In the genomic region with DNA sequence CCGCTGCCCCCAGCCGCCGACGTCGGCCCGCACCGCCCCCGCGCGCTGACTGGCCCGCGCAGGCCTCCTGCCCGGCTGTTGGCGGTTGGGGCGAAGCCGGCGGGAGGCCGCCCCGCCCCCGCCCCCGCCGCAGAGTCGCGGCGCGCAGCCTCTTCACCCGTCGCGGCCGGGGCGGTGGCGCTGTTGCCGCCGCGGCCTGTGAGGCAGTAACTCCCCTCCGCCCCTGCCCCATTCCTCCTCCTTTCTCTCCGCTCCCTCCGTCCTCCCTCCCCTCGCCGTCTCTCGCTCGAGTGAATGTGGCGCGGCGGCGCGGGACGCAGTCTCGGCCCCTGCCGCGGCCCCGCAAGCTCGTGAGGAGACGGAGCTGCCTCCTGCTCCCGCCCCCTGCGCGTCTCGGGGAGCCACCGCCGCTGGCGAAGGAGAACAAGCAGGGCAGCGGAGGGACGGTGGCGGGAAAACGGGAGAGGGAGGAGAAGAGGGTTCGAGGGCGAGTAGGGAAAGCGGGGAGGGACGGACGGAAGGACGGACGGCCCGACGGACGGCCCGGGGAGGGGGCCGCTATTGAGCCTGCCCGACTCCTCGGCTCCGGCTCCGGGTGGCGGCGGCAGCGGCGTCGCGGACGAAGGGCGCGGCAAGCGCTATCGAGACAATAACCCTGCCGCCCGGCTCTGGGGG, we compare ENCODE assay signal across 1 cellular context.
TF ChIP-seq lines count a peak whose summit lies in the region.

No MANE protein-coding gene starts in this region.

TF ChIP-seq in HepG2, 621 proteins besides CTCF, POLR2A, EP300 and RAD21 (continued from another document and continues in another):
- no peak for TF ChIP-seq NONO (IDR thresholded peaks at IDR 0.05)
- TF ChIP-seq NONO (CRISPR knock-in tag; conservative IDR thresholded peaks at IDR 0.05) = peak; percentile 63
- TF ChIP-seq ZNF460 (CRISPR knock-in tag; IDR thresholded peaks at IDR 0.05; ENCODE audit: borderline replicate concordance) = no peak
- TF ChIP-seq ZNF558 (CRISPR knock-in tag; IDR thresholded peaks at IDR 0.05; ENCODE audit: borderline replicate concordance) = 0 out of 2 replicates have a peak, but pooled peaks have one; percentile 5
- TF ChIP-seq ZNF619 (CRISPR knock-in tag; IDR thresholded peaks at IDR 0.05) = no peak; the same call in 1 of the 2 replicates
- peak; percentile 71 for TF ChIP-seq KLF6 (CRISPR knock-in tag; IDR thresholded peaks at IDR 0.05)
- TF ChIP-seq KLF13 (CRISPR knock-in tag; IDR thresholded peaks at IDR 0.05) = no peak
- no peak for TF ChIP-seq SOX6 (IDR thresholded peaks at IDR 0.05)
- no peak; the same call in 1 of the 2 replicates for TF ChIP-seq SOX6 (CRISPR knock-in tag; IDR thresholded peaks at IDR 0.05)
- no peak; the same call in 1 of the 2 replicates for TF ChIP-seq AHR (CRISPR knock-in tag; IDR thresholded peaks at IDR 0.05)
- TF ChIP-seq SP1 (IDR thresholded peaks at IDR 0.05) = no peak
- TF ChIP-seq SP1 (CRISPR knock-in tag; IDR thresholded peaks at IDR 0.05) = 0 out of 2 replicates have a peak, but pooled peaks have one; percentile 19
- TF ChIP-seq ZNF33B (CRISPR knock-in tag; IDR thresholded peaks at IDR 0.05) = no peak; the same call in 1 of the 2 replicates
- TF ChIP-seq, protein P1, sequence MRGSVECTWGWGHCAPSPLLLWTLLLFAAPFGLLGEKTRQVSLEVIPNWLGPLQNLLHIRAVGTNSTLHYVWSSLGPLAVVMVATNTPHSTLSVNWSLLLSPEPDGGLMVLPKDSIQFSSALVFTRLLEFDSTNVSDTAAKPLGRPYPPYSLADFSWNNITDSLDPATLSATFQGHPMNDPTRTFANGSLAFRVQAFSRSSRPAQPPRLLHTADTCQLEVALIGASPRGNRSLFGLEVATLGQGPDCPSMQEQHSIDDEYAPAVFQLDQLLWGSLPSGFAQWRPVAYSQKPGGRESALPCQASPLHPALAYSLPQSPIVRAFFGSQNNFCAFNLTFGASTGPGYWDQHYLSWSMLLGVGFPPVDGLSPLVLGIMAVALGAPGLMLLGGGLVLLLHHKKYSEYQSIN (CRISPR knock-in tag; IDR thresholded peaks at IDR 0.05; ENCODE audit: borderline replicate concordance) = no peak
- no peak for TF ChIP-seq TBX2 (CRISPR knock-in tag; IDR thresholded peaks at IDR 0.05; ENCODE audit: borderline replicate concordance)
- TF ChIP-seq ZNF7 (CRISPR knock-in tag; IDR thresholded peaks at IDR 0.05) = no peak
- TF ChIP-seq, protein P2, sequence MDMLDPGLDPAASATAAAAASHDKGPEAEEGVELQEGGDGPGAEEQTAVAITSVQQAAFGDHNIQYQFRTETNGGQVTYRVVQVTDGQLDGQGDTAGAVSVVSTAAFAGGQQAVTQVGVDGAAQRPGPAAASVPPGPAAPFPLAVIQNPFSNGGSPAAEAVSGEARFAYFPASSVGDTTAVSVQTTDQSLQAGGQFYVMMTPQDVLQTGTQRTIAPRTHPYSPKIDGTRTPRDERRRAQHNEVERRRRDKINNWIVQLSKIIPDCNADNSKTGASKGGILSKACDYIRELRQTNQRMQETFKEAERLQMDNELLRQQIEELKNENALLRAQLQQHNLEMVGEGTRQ (IDR thresholded peaks at IDR 0.05; ENCODE audit: low read depth, low read length) = no peak
- TF ChIP-seq, protein P2 (CRISPR knock-in tag; IDR thresholded peaks at IDR 0.05; ENCODE audit: borderline replicate concordance) = no peak
- TF ChIP-seq ZFP36 (IDR thresholded peaks at IDR 0.05; ENCODE audit: borderline replicate concordance, low read depth, low read length, partially characterized antibody) = no peak
- no peak; the same call in 1 of the 2 replicates for TF ChIP-seq ZNF205 (CRISPR knock-in tag; IDR thresholded peaks at IDR 0.05)
- TF ChIP-seq KAT8 (CRISPR knock-in tag; IDR thresholded peaks at IDR 0.05) = peak; percentile 56
- no peak for TF ChIP-seq ZNF569 (CRISPR knock-in tag; IDR thresholded peaks at IDR 0.05; ENCODE audit: borderline replicate concordance)
- TF ChIP-seq, protein P3, sequence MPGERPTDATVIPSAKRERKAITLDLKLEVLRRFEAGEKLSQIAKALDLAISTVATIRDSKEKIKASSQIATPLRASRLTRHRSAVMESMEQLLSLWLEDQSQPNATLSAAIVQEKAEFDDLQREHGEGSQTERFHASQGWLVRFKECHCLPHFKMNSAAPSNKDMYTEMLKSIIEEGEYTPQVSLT (CRISPR knock-in tag; IDR thresholded peaks at IDR 0.05; ENCODE audit: borderline replicate concordance, low read depth) = no peak; the same call in 1 of the 2 replicates
- TF ChIP-seq RFX5 (IDR thresholded peaks at IDR 0.05; ENCODE audit: low read depth, low read length) = no peak
- TF ChIP-seq, protein P4, sequence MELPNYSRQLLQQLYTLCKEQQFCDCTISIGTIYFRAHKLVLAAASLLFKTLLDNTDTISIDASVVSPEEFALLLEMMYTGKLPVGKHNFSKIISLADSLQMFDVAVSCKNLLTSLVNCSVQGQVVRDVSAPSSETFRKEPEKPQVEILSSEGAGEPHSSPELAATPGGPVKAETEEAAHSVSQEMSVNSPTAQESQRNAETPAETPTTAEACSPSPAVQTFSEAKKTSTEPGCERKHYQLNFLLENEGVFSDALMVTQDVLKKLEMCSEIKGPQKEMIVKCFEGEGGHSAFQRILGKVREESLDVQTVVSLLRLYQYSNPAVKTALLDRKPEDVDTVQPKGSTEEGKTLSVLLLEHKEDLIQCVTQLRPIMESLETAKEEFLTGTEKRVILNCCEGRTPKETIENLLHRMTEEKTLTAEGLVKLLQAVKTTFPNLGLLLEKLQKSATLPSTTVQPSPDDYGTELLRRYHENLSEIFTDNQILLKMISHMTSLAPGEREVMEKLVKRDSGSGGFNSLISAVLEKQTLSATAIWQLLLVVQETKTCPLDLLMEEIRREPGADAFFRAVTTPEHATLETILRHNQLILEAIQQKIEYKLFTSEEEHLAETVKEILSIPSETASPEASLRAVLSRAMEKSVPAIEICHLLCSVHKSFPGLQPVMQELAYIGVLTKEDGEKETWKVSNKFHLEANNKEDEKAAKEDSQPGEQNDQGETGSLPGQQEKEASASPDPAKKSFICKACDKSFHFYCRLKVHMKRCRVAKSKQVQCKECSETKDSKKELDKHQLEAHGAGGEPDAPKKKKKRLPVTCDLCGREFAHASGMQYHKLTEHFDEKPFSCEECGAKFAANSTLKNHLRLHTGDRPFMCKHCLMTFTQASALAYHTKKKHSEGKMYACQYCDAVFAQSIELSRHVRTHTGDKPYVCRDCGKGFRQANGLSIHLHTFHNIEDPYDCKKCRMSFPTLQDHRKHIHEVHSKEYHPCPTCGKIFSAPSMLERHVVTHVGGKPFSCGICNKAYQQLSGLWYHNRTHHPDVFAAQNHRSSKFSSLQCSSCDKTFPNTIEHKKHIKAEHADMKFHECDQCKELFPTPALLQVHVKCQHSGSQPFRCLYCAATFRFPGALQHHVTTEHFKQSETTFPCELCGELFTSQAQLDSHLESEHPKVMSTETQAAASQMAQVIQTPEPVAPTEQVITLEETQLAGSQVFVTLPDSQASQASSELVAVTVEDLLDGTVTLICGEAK (IDR thresholded peaks at IDR 0.05) = no peak
- TF ChIP-seq, protein P4 (CRISPR knock-in tag; IDR thresholded peaks at IDR 0.05) = no peak; the same call in 1 of the 2 replicates
- TF ChIP-seq HIVEP1 (CRISPR knock-in tag; IDR thresholded peaks at IDR 0.05) = no peak
- TF ChIP-seq ZNF614 (CRISPR knock-in tag; IDR thresholded peaks at IDR 0.05; ENCODE audit: borderline replicate concordance) = peak; percentile 57; the same call in 1 of the 2 replicates
- TF ChIP-seq CAMTA2 (CRISPR knock-in tag; IDR thresholded peaks at IDR 0.05; ENCODE audit: borderline replicate concordance) = no peak
- no peak for TF ChIP-seq MAFG (CRISPR knock-in tag; IDR thresholded peaks at IDR 0.05)
- TF ChIP-seq ZNF432 (CRISPR knock-in tag; IDR thresholded peaks at IDR 0.05; ENCODE audit: borderline replicate concordance) = no peak
- TF ChIP-seq MZF1 (CRISPR knock-in tag; IDR thresholded peaks at IDR 0.05; ENCODE audit: borderline replicate concordance) = no peak
- TF ChIP-seq GZF1 (CRISPR knock-in tag; IDR thresholded peaks at IDR 0.05) = 0 out of 2 replicates have a peak, but pooled peaks have one; percentile 19
- peak; percentile 98 for TF ChIP-seq ZNF263 (CRISPR knock-in tag; IDR thresholded peaks at IDR 0.05)
- TF ChIP-seq, protein P5, sequence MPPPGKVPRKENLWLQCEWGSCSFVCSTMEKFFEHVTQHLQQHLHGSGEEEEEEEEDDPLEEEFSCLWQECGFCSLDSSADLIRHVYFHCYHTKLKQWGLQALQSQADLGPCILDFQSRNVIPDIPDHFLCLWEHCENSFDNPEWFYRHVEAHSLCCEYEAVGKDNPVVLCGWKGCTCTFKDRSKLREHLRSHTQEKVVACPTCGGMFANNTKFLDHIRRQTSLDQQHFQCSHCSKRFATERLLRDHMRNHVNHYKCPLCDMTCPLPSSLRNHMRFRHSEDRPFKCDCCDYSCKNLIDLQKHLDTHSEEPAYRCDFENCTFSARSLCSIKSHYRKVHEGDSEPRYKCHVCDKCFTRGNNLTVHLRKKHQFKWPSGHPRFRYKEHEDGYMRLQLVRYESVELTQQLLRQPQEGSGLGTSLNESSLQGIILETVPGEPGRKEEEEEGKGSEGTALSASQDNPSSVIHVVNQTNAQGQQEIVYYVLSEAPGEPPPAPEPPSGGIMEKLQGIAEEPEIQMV (CRISPR knock-in tag; IDR thresholded peaks at IDR 0.05; ENCODE audit: low read depth) = no peak
- TF ChIP-seq SMARCE1 (IDR thresholded peaks at IDR 0.05; ENCODE audit: borderline replicate concordance) = no peak
- TF ChIP-seq, protein P6, sequence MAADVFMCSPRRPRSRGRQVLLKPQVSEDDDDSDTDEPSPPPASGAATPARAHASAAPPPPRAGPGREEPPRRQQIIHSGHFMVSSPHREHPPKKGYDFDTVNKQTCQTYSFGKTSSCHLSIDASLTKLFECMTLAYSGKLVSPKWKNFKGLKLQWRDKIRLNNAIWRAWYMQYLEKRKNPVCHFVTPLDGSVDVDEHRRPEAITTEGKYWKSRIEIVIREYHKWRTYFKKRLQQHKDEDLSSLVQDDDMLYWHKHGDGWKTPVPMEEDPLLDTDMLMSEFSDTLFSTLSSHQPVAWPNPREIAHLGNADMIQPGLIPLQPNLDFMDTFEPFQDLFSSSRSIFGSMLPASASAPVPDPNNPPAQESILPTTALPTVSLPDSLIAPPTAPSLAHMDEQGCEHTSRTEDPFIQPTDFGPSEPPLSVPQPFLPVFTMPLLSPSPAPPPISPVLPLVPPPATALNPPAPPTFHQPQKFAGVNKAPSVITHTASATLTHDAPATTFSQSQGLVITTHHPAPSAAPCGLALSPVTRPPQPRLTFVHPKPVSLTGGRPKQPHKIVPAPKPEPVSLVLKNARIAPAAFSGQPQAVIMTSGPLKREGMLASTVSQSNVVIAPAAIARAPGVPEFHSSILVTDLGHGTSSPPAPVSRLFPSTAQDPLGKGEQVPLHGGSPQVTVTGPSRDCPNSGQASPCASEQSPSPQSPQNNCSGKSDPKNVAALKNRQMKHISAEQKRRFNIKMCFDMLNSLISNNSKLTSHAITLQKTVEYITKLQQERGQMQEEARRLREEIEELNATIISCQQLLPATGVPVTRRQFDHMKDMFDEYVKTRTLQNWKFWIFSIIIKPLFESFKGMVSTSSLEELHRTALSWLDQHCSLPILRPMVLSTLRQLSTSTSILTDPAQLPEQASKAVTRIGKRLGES (CRISPR knock-in tag; IDR thresholded peaks at IDR 0.05; ENCODE audit: borderline replicate concordance) = no peak
- no peak for TF ChIP-seq IKZF1 (IDR thresholded peaks at IDR 0.05)
- peak; percentile 81 for TF ChIP-seq POLR2G (IDR thresholded peaks at IDR 0.05; ENCODE audit: low read depth, low read length)
- no peak for TF ChIP-seq SYNCRIP (IDR thresholded peaks at IDR 0.05; ENCODE audit: insufficient read depth, low read depth, low read length)
- TF ChIP-seq HMGA1 (CRISPR knock-in tag; conservative IDR thresholded peaks at IDR 0.05) = no peak
- TF ChIP-seq TGIF2 (CRISPR knock-in tag; IDR thresholded peaks at IDR 0.05) = peak; percentile 11; the same call in 1 of the 2 replicates
- no peak for TF ChIP-seq ZNF468 (CRISPR knock-in tag; IDR thresholded peaks at IDR 0.05)
- TF ChIP-seq ZFP1 (CRISPR knock-in tag; IDR thresholded peaks at IDR 0.05) = no peak
- 0 out of 2 replicates have a peak, but pooled peaks have one; percentile 47 for TF ChIP-seq ZNF253 (CRISPR knock-in tag; IDR thresholded peaks at IDR 0.05; ENCODE audit: borderline replicate concordance)
- TF ChIP-seq ARID2 (CRISPR knock-in tag; IDR thresholded peaks at IDR 0.05; ENCODE audit: borderline replicate concordance) = no peak; the same call in 1 of the 2 replicates
- TF ChIP-seq ARHGAP35 (CRISPR knock-in tag; IDR thresholded peaks at IDR 0.05; ENCODE audit: borderline replicate concordance) = no peak
- no peak for TF ChIP-seq NFIB (CRISPR knock-in tag; IDR thresholded peaks at IDR 0.05; ENCODE audit: borderline replicate concordance)
- TF ChIP-seq MLLT10 (CRISPR knock-in tag; IDR thresholded peaks at IDR 0.05) = no peak
- TF ChIP-seq ZFP62 (CRISPR knock-in tag; IDR thresholded peaks at IDR 0.05) = no peak
- TF ChIP-seq ZNF24 (IDR thresholded peaks at IDR 0.05) = no peak
- TF ChIP-seq CREB1 (IDR thresholded peaks at IDR 0.05) = no peak
- TF ChIP-seq CREB1 (CRISPR knock-in tag; IDR thresholded peaks at IDR 0.05) = no peak
- 0 out of 2 replicates have a peak, but pooled peaks have one; percentile 17 for TF ChIP-seq ZNF572 (CRISPR knock-in tag; IDR thresholded peaks at IDR 0.05)
